7 cellular contexts compared by ENCODE assay signal in genomic region chr5:136174021-136174659, GRCh38. TPM values are rescaled to one million over a fixed set of nuclear protein-coding genes. Genes with fewer than 3 reads are reported as not detected.
A peak's percentile ranks its signal among the peaks of the same experiment; 100 is the strongest.
DNase-seq lines count a peak whose midpoint lies in the region; ATAC-seq, FAIRE-seq and TF ChIP-seq lines count a peak whose summit lies in the region.

No MANE protein-coding gene starts in this region.

- H3K27me3 ChIP-seq in ascending aorta (no peaks in the 10 kb centered on the region), keratinocyte (ENCODE audit: control insufficient read depth, extremely low read depth, insufficient read depth, low read length) (no peaks in the 10 kb centered on the region)

- no peaks in the 10 kb centered on the region for H4K20me1 ChIP-seq in keratinocyte (ENCODE audit: control insufficient read depth, extremely low read depth, insufficient read depth, low read length)

- peak in 2 of 3 experiments; percentile 36 to 48 for TF ChIP-seq CTCF in ascending aorta (IDR thresholded peaks at IDR 0.05)
- TF ChIP-seq CTCF in keratinocyte (optimal IDR thresholded peaks at IDR 0.05 in 1 of 3, IDR thresholded peaks at IDR 0.05 in 1 of 3, conservative IDR thresholded peaks at IDR 0.05 in 1 of 3; ENCODE audit: extremely low read depth in 1 of 3, insufficient read depth in 2 of 3, low read length in 3 of 3), result peak; percentile 39 to 59 (median 49)

- DNase-seq in GDM1 (lab: John Stamatoyannopoulos, UW), result peak; percentile 25
- DNase-seq in MV-4-11 (lab: John Stamatoyannopoulos, UW), result peak; percentile 58
- no peak for DNase-seq in ascending aorta (ENCODE audit: low spot score in 2 of 2)
- no peak for DNase-seq in keratinocyte (ENCODE audit: low read depth, low spot score)
- DNase-seq in sciatic nerve (ENCODE audit: low spot score), result no peak
- DNase-seq in activated naive CD4-positive, alpha-beta T cell treated with Interleukin-2 at 50 U/mL for 16 hours, result no peak

- peak; percentile 70 for ATAC-seq in GM21786 (IDR thresholded peaks at IDR 0.05; ENCODE audit: unreplicated experiment)
- ATAC-seq in sciatic nerve, result no peak

- peaks cover 5% of the 10 kb centered on the region for H3K79me2 ChIP-seq in keratinocyte (ENCODE audit: control insufficient read depth, insufficient read depth, low read length)

- dilution Hi-C loops in keratinocyte (cut with MboI; ENCODE audit: extremely low pct_ligation_motif_present, low sequenced_read_pairs), result no loop called here

- H3K4me2 ChIP-seq in keratinocyte (ENCODE audit: control insufficient read depth, extremely low read depth, insufficient read depth, low read depth, low read length), result no peak overlapping the region

- H3K9ac ChIP-seq in keratinocyte (ENCODE audit: control insufficient read depth, extremely low read depth, insufficient read depth, low read length), result no peak overlapping the region

- no peak overlapping the region for H2AFZ ChIP-seq in keratinocyte (ENCODE audit: control insufficient read depth, low read length)

- H3K4me3 ChIP-seq in ascending aorta (no peak overlapping the region), keratinocyte (ENCODE audit: control insufficient read depth in 2 of 3, extremely low read depth in 1 of 3, insufficient read depth in 2 of 3, low read depth in 1 of 3, low read length in 3 of 3) (no peak overlapping the region)

- H3K9me1 ChIP-seq in keratinocyte (ENCODE audit: control insufficient read depth, extremely low read depth, insufficient read depth, low read length), result no peaks in the 10 kb centered on the region

- peak; percentile 71 for FAIRE-seq in keratinocyte (lab: Jason Lieb, UNC)

- H3K36me3 ChIP-seq in ascending aorta, result peaks cover 38 to 40% of the 10 kb centered on the region in 2 donors
- H3K36me3 ChIP-seq in keratinocyte (ENCODE audit: control insufficient read depth in 2 of 2, extremely low read depth in 1 of 2, insufficient read depth in 2 of 2, low read length in 2 of 2), result peaks cover 7 to 17% of the 10 kb centered on the region in 2 experiments

- no peak overlapping the region for H3K27ac ChIP-seq in ascending aorta
- no peak overlapping the region for H3K27ac ChIP-seq in keratinocyte (ENCODE audit: control insufficient read depth, insufficient read depth, low read length)

- no peaks in the 10 kb centered on the region for H3K4me1 ChIP-seq in ascending aorta
- no peaks in the 10 kb centered on the region for H3K4me1 ChIP-seq in keratinocyte (ENCODE audit: control insufficient read depth, extremely low read depth, insufficient read depth, low read length)

- intact Hi-C loops in ascending aorta (cut with DNase I) (loop anchor here (2.0 kb wide), 1 partner anchor 229 kb away; no protein-coding TSS in a partner anchor), sciatic nerve (cut with DNase I) (loop anchor here (5.0 kb wide), 1 partner anchor 37 kb away; no protein-coding TSS in a partner anchor)

- H3K9me3 ChIP-seq in ascending aorta, result no peaks in the 10 kb centered on the region
- no peaks in the 10 kb centered on the region for H3K9me3 ChIP-seq in keratinocyte (ENCODE audit: control insufficient read depth, low read depth, low read length)

RNA-seq across cellular contexts. Expression of gene SMIM32, which starts 18.8 kb away (rescaled TPM):
- total RNA-seq in ascending aorta (not detected), sciatic nerve (not detected)
- polyA plus RNA-seq in keratinocyte, result not detected in 3 replicates
- not detected for polyA plus RNA-seq in keratinocyte (2011; ENCODE audit: low read depth)
- not detected in 2 replicates for polyA plus RNA-seq in keratinocyte (2011; cell fraction: cytosol; rRNA removed)
- polyA plus RNA-seq in keratinocyte (2011; cell fraction: nucleus; rRNA removed), result not detected in 2 replicates
- polyA plus RNA-seq in keratinocyte (2012; ENCODE audit: low replicate concordance), result not detected in 2 replicates
- not detected in 3 replicates for polyA minus RNA-seq in keratinocyte
- polyA minus RNA-seq in keratinocyte (2011; cell fraction: cytosol; rRNA and poly(A)+ RNA removed), result not detected
- polyA minus RNA-seq in keratinocyte (2011; cell fraction: nucleus; rRNA and poly(A)+ RNA removed), result not detected in 2 replicates

RNA-seq across cellular contexts. Expression of gene SMAD5, which starts 41.5 kb away (rescaled TPM):
- total RNA-seq in ascending aorta, result 23.8 TPM
- polyA plus RNA-seq in keratinocyte, result 51.4 to 72.1 TPM (median 65.4 TPM) in 3 replicates
- polyA plus RNA-seq in keratinocyte (2011; ENCODE audit: low read depth), result 21.0 TPM
- polyA plus RNA-seq in keratinocyte (2011; cell fraction: cytosol; rRNA removed), result 34.2 and 66.0 TPM in 2 replicates
- polyA plus RNA-seq in keratinocyte (2011; cell fraction: nucleus; rRNA removed), result 60.3 and 81.8 TPM in 2 replicates
- polyA plus RNA-seq in keratinocyte (2012; ENCODE audit: low replicate concordance), result 24.6 and 30.3 TPM in 2 replicates
- 51.0 to 171 TPM (median 117 TPM) in 3 replicates for polyA minus RNA-seq in keratinocyte
- 58.9 TPM for polyA minus RNA-seq in keratinocyte (2011; cell fraction: cytosol; rRNA and poly(A)+ RNA removed)
- 45.5 and 106 TPM in 2 replicates for polyA minus RNA-seq in keratinocyte (2011; cell fraction: nucleus; rRNA and poly(A)+ RNA removed)
- total RNA-seq in sciatic nerve, result 114 TPM

Comparison
In these comparisons a context has a peak if more than half of its experiments do, and no peak if none do; other contexts are left out.
1. DNase-seq: peak in GDM1 (single experiment) and MV-4-11 (single experiment); none in ascending aorta (0 of 2), keratinocyte (single experiment), sciatic nerve (single experiment) and activated naive CD4-positive, alpha-beta T cell treated with Interleukin-2 at 50 U/mL for 16 hours (single experiment).